1 cellular context compared by ENCODE assay signal in the genomic region with DNA sequence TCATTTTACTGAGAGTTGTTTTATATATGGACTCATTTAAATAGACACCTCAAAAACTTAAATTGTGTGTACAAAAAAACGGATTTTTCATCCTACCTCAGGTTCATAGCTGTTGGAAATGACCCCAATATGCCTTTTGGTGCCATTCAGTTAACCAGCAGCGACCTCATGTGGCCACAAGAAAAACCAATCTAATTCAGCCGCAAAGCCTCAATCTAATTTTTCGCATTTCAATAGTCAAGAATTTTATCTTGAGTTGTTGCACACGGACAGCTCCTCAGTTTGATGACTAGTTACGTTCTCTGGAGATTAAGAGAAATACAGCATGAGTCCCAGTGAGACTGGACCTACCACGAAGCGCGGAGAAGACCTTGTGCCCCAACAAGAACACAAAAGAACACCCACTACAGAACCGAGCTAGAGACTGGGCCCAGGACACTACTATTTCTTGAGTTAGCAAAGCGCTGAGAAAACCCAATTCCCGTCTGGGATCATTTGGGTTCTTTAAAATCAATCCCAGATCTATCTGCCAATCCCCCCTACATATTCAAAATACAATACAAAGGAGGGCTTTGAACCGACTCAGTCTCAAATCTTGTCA.
TF ChIP-seq lines count a peak whose summit lies in the region.

No MANE protein-coding gene starts in this region.

TF ChIP-seq in GM12878, 131 proteins besides CTCF, POLR2A, EP300 and RAD21 (continued from another document):
- TF ChIP-seq, protein P1, sequence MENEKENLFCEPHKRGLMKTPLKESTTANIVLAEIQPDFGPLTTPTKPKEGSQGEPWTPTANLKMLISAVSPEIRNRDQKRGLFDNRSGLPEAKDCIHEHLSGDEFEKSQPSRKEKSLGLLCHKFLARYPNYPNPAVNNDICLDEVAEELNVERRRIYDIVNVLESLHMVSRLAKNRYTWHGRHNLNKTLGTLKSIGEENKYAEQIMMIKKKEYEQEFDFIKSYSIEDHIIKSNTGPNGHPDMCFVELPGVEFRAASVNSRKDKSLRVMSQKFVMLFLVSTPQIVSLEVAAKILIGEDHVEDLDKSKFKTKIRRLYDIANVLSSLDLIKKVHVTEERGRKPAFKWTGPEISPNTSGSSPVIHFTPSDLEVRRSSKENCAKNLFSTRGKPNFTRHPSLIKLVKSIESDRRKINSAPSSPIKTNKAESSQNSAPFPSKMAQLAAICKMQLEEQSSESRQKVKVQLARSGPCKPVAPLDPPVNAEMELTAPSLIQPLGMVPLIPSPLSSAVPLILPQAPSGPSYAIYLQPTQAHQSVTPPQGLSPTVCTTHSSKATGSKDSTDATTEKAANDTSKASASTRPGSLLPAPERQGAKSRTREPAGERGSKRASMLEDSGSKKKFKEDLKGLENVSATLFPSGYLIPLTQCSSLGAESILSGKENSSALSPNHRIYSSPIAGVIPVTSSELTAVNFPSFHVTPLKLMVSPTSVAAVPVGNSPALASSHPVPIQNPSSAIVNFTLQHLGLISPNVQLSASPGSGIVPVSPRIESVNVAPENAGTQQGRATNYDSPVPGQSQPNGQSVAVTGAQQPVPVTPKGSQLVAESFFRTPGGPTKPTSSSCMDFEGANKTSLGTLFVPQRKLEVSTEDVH (IDR thresholded peaks at IDR 0.05; ENCODE audit: low read depth, partially characterized antibody): no peak
- TF ChIP-seq RUNX3 (IDR thresholded peaks at IDR 0.05; ENCODE audit: low read length) (peak; percentile 71), CBFB (IDR thresholded peaks at IDR 0.05; ENCODE audit: low read depth) (0 out of 2 replicates have a peak, but pooled peaks have one; percentile 22), NR2F1 (conservative IDR thresholded peaks at IDR 0.05) (0 out of 2 replicates have a peak, but pooled peaks have one; percentile 27), FOXM1 (IDR thresholded peaks at IDR 0.05; ENCODE audit: low read depth, low read length) (peak; percentile 62; the same call in 1 of the 2 replicates), SUPT20H (IDR thresholded peaks at IDR 0.05; ENCODE audit: borderline replicate concordance, control insufficient read depth, low read depth, low read length) (no peak), CREB1 (IDR thresholded peaks at IDR 0.05; ENCODE audit: low read depth) (no peak), SMC3 (IDR thresholded peaks at IDR 0.05; ENCODE audit: borderline replicate concordance, low read length) (peak; percentile 93; the same call in 1 of the 2 replicates), YY1 (IDR thresholded peaks at IDR 0.05; ENCODE audit: low read depth, low read length) (peak; percentile 61; the same call in 1 of the 2 replicates)
- TF ChIP-seq, protein P2, sequence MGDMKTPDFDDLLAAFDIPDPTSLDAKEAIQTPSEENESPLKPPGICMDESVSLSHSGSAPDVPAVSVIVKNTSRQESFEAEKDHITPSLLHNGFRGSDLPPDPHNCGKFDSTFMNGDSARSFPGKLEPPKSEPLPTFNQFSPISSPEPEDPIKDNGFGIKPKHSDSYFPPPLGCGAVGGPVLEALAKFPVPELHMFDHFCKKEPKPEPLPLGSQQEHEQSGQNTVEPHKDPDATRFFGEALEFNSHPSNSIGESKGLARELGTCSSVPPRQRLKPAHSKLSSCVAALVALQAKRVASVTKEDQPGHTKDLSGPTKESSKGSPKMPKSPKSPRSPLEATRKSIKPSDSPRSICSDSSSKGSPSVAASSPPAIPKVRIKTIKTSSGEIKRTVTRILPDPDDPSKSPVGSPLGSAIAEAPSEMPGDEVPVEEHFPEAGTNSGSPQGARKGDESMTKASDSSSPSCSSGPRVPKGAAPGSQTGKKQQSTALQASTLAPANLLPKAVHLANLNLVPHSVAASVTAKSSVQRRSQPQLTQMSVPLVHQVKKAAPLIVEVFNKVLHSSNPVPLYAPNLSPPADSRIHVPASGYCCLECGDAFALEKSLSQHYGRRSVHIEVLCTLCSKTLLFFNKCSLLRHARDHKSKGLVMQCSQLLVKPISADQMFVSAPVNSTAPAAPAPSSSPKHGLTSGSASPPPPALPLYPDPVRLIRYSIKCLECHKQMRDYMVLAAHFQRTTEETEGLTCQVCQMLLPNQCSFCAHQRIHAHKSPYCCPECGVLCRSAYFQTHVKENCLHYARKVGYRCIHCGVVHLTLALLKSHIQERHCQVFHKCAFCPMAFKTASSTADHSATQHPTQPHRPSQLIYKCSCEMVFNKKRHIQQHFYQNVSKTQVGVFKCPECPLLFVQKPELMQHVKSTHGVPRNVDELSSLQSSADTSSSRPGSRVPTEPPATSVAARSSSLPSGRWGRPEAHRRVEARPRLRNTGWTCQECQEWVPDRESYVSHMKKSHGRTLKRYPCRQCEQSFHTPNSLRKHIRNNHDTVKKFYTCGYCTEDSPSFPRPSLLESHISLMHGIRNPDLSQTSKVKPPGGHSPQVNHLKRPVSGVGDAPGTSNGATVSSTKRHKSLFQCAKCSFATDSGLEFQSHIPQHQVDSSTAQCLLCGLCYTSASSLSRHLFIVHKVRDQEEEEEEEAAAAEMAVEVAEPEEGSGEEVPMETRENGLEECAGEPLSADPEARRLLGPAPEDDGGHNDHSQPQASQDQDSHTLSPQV (IDR thresholded peaks at IDR 0.05): 0 out of 2 replicates have a peak, but pooled peaks have one; percentile 45
